In genomic region chr12:7120166-7120565, GRCh38 we compare ENCODE assay signal across 24 cellular contexts. TPM values are rescaled to one million over a fixed set of nuclear protein-coding genes. Genes with fewer than 3 reads are reported as not detected.
"Had no signal": no experiment of that assay in that cellular context is flagged by ENCODE, and none has a peak within 500 bp of the region (broad histone marks: within the 10 kb centered on the region; RNA-seq: fewer than 3 reads in every experiment).

No MANE protein-coding gene starts in this region.

- H3K4me3 ChIP-seq: neural progenitor cell, ovary, psoas muscle, right lobe of liver, skin epidermis, smooth muscle cell, stomach, thoracic aorta, thyroid gland, tibial nerve, upper lobe of left lung, vagina had no signal

- H3K4me1 ChIP-seq: neural progenitor cell had no signal

- DNase-seq: naive thymus-derived CD4-positive, alpha-beta T cell; natural killer cell; occipital lobe; psoas muscle; right lobe of liver; stimulated activated CD4-positive, alpha-beta T cell treated with anti-CD3 and anti-CD28 coated beads, Interleukin-15, amount 100 ng/mL, for 24 hours; stimulated activated CD4-positive, alpha-beta T cell treated with anti-CD3 and anti-CD28 coated beads, Interleukin-2, amount 100 ng/mL, for 24 hours; stimulated activated CD4-positive, alpha-beta T cell treated with anti-CD3 and anti-CD28 coated beads, Interleukin-2, amount 100 ng/mL, for 48 hours; stimulated activated CD4-positive, alpha-beta T cell treated with anti-CD3 and anti-CD28 coated beads, Interleukin-4, amount 100 ng/mL, for 24 hours; stimulated activated naive B cell treated with anti-CD40 and anti-IgM and Interleukin-4, amounts not matched to agents 10 μg/mL and 1 μg/mL and 100 μg/mL, for 72 hours; stimulated activated naive CD4-positive, alpha-beta T cell treated with Interleukin-2 at 50 U/mL for 16 hours; stomach; thyroid gland; trophoblast cell; upper lobe of left lung had no signal

- H3K9me3 ChIP-seq: ovary, psoas muscle, right lobe of liver, stomach, thoracic aorta, thyroid gland, tibial nerve, upper lobe of left lung, vagina had no signal

- H3K36me3 ChIP-seq: neural progenitor cell, ovary, thoracic aorta, thyroid gland, vagina had no signal

- H3K27ac ChIP-seq: neural progenitor cell, ovary, parathyroid adenoma, psoas muscle, skin epidermis, stomach, thoracic aorta, thyroid gland, tibial nerve, upper lobe of left lung, vagina had no signal

- H3K27me3 ChIP-seq: neural progenitor cell, ovary, right lobe of liver, stomach, thyroid gland, tibial nerve, upper lobe of left lung, vagina had no signal

RNA-seq across cellular contexts. Expression of gene RBP5, which starts 8.5 kb away (rescaled TPM):
- total RNA-seq: natural killer cell, occipital lobe, osteoblast, smooth muscle cell, stomach had no signal
- polyA plus RNA-seq: naive thymus-derived CD4-positive, alpha-beta T cell had no signal

RNA-seq across cellular contexts. Expression of gene C1S, which starts 59.6 kb away (rescaled TPM):
- polyA plus RNA-seq: naive thymus-derived CD4-positive, alpha-beta T cell had no signal
